Comparison of ENCODE assay signal across 2 cellular contexts in the genomic region with DNA sequence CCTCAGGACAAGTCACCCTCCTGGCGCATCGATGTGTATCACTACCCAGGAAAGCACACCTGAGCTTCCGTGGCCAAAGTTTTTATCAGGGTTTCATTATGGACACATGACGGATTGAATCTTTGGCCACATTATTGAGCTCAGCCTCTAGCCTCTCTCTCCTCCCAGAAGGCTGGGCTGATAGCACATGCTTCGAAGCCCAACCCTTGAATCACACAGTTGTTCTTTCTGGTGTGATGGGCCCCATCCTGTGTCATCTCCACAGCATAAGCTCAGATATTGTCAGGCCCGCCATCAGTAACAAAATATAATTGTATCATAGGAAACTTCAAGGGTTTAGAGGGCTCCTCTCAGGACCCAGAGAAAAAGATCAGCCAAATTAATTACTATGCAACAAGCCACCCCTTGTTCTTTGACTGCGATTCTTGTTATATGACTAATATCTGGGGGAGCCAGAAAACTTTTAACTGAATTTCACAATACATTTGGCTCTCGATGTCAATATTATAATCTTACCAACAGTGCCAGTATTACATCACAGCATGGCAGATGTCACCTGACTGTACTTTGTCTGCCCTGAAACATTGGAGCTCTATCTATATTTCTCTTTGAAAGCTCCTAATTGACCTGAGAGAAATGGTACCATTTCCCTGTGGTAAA. TPM values are rescaled to one million over a fixed set of nuclear protein-coding genes. Genes with fewer than 3 reads are reported as not detected.
"Had no signal": no experiment of that assay in that cellular context is flagged by ENCODE, and none has a peak within 500 bp of the region (broad histone marks: within the 10 kb centered on the region; RNA-seq: fewer than 3 reads in every experiment).

No MANE protein-coding gene starts in this region.

RNA-seq across cellular contexts. Expression of a gene that starts 48.8 kb away (rescaled TPM):
- total RNA-seq: glomerular endothelial cell, WTC11 had no signal
